ENCODE assay signal across 16 cellular contexts in genomic region chr7:129311429-129311828, GRCh38.
DNase-seq lines count a peak whose midpoint lies in the region; ATAC-seq and TF ChIP-seq lines count a peak whose summit lies in the region.
"Had no signal": no experiment of that assay in that cellular context is flagged by ENCODE, and none has a peak within 500 bp of the region (broad histone marks: within the 10 kb centered on the region; RNA-seq: fewer than 3 reads in every experiment).

No MANE protein-coding gene starts in this region.

- no peak for TF ChIP-seq CTCF in Loucy (conservative IDR thresholded peaks at IDR 0.05; ENCODE audit: low read length)

- no peaks in the 10 kb centered on the region for H3K9me3 ChIP-seq in Loucy (ENCODE audit: insufficient read depth, low read depth, low read length)
- no peaks in the 10 kb centered on the region for H3K9me3 ChIP-seq in CD8-positive, alpha-beta memory T cell (ENCODE audit: low read length)

- H3K4me3 Mint-ChIP-seq in central memory CD8-positive, alpha-beta T cell: no peak overlapping the region
- no peak overlapping the region for H3K4me3 Mint-ChIP-seq in CD8-positive, alpha-beta memory T cell
- H3K4me3 Mint-ChIP-seq: B cell; CD4-positive, alpha-beta memory T cell had no signal

- DNase-seq in D341Med (ENCODE audit: low spot score): peak; percentile 48
- DNase-seq in NCI-H82 treated with DMSO at 0.1 percent for 48 hours (lab: John Stamatoyannopoulos, UW; ENCODE audit: unreplicated experiment): peak; percentile 84
- DNase-seq in central memory CD8-positive, alpha-beta T cell (ENCODE audit: low spot score in 2 of 2): no peak
- DNase-seq in amygdala (lab: John Stamatoyannopoulos, UW): no peak
- DNase-seq in CD8-positive, alpha-beta memory T cell: no peak
- no peak for DNase-seq in cardiac septum (ENCODE audit: low spot score)
- DNase-seq: 8988T; ACHN; C1 segment of cervical spinal cord; CD4-positive, alpha-beta memory T cell; COR-L47; DMS53; GF-D8; KBM-7 had no signal

- no peak for ATAC-seq in central memory CD8-positive, alpha-beta T cell (replicated peaks; ENCODE audit: extremely low read depth, poor library complexity, severe bottlenecking)

- H3K4me1 Mint-ChIP-seq in central memory CD8-positive, alpha-beta T cell: peaks cover 21% of the 10 kb centered on the region
- H3K4me1 Mint-ChIP-seq in CD8-positive, alpha-beta memory T cell: peaks cover 4 to 16% (median 5%) of the 10 kb centered on the region in 3 donors
- H3K4me1 Mint-ChIP-seq: B cell had no signal

- CTCF ChIA-PET in CD8-positive, alpha-beta memory T cell (lab: Charles Lee): no interaction called here

- H3K9ac ChIP-seq in Loucy (ENCODE audit: low read depth, low read length, poor library complexity, severe bottlenecking): peak overlapping the region; percentile 35

- no peaks in the 10 kb centered on the region for H3K27me3 ChIP-seq in Loucy (ENCODE audit: insufficient read depth, low read length, poor library complexity, severe bottlenecking)
- no peaks in the 10 kb centered on the region for H3K27me3 ChIP-seq in CD8-positive, alpha-beta memory T cell (ENCODE audit: insufficient read depth, low read length, poor library complexity, severe bottlenecking)

- peak overlapping the region; percentile 36 for H3K27ac Mint-ChIP-seq in central memory CD8-positive, alpha-beta T cell (ENCODE audit: low read depth)
- H3K27ac Mint-ChIP-seq in CD8-positive, alpha-beta memory T cell: no peak overlapping the region
- H3K27ac Mint-ChIP-seq: B cell had no signal

- no peaks in the 10 kb centered on the region for H4K20me1 ChIP-seq in Loucy (ENCODE audit: insufficient read depth, low read length, poor library complexity, severe bottlenecking)

- peak overlapping the region; percentile 37 for H3K4me2 ChIP-seq in Loucy (ENCODE audit: low read depth, low read length, poor library complexity, severe bottlenecking)

- H3K36me3 ChIP-seq in Loucy (ENCODE audit: insufficient read depth, low read length): peaks cover 3% of the 10 kb centered on the region; the same call in 1 of the 2 replicates
- H3K36me3 ChIP-seq in CD8-positive, alpha-beta memory T cell (ENCODE audit: insufficient read depth, low read length): no peaks in the 10 kb centered on the region

- H3K27me3 Mint-ChIP-seq in central memory CD8-positive, alpha-beta T cell: no peaks in the 10 kb centered on the region
- no peaks in the 10 kb centered on the region for H3K27me3 Mint-ChIP-seq in CD8-positive, alpha-beta memory T cell
- H3K27me3 Mint-ChIP-seq: B cell; CD4-positive, alpha-beta memory T cell had no signal

- no peaks in the 10 kb centered on the region for H3K79me2 ChIP-seq in Loucy (ENCODE audit: insufficient read depth, low read length)

- no peaks in the 10 kb centered on the region for H3K36me3 Mint-ChIP-seq in central memory CD8-positive, alpha-beta T cell (ENCODE audit: insufficient read depth)
- peaks cover 6 to 14% (median 9%) of the 10 kb centered on the region in 3 donors for H3K36me3 Mint-ChIP-seq in CD8-positive, alpha-beta memory T cell

- H3K9me2 ChIP-seq in Loucy (replicated peaks; ENCODE audit: low read depth, low read length): no peaks in the 10 kb centered on the region

- H3K27ac ChIP-seq in CD8-positive, alpha-beta memory T cell (ENCODE audit: low read depth, low read length): no peak overlapping the region

- no peaks in the 10 kb centered on the region for H3K9me3 Mint-ChIP-seq in central memory CD8-positive, alpha-beta T cell
- H3K9me3 Mint-ChIP-seq in CD8-positive, alpha-beta memory T cell: no peaks in the 10 kb centered on the region
- H3K9me3 Mint-ChIP-seq: CD4-positive, alpha-beta memory T cell had no signal

- no peaks in the 10 kb centered on the region for H3F3A ChIP-seq in Loucy (ENCODE audit: low read depth)

- no peak overlapping the region for H2AFZ ChIP-seq in Loucy (ENCODE audit: low read length)

- intact Hi-C loops in cardiac septum (cut with DNase I): no loop called here

- POLR2A ChIA-PET in CD8-positive, alpha-beta memory T cell (lab: Charles Lee): no interaction called here

- H3K4me1 ChIP-seq in Loucy (ENCODE audit: insufficient read depth, low read length, poor library complexity, severe bottlenecking): peaks cover 2% of the 10 kb centered on the region
- H3K4me1 ChIP-seq in CD8-positive, alpha-beta memory T cell (ENCODE audit: insufficient read depth, low read length): no peaks in the 10 kb centered on the region

- H3K4me3 ChIP-seq in Loucy (ENCODE audit: low read length, poor library complexity, severe bottlenecking): peak overlapping the region; percentile 20
- H3K4me3 ChIP-seq in CD8-positive, alpha-beta memory T cell (ENCODE audit: low read length): no peak overlapping the region

Comparison
In these comparisons a context has a peak if more than half of its experiments do, and no peak if none do; other contexts are left out.
1. DNase-seq: peak in D341Med (single experiment) and NCI-H82 treated with DMSO at 0.1 percent for 48 hours (single experiment); none in central memory CD8-positive, alpha-beta T cell (0 of 2), amygdala (0 of 56), CD8-positive, alpha-beta memory T cell (0 of 5) and cardiac septum (single experiment).